34 cellular contexts compared by ENCODE assay signal in genomic region chr1:63064135-63064534, GRCh38.
"Had no signal": no experiment of that assay in that cellular context is flagged by ENCODE, and none has a peak within 500 bp of the region (broad histone marks: within the 10 kb centered on the region; RNA-seq: fewer than 3 reads in every experiment).

No MANE protein-coding gene starts in this region.

- H3K27ac Mint-ChIP-seq: activated B cell treated with CpG ODN at 0.5 μM for 24 hours; activated CD4-positive, alpha-beta memory T cell treated with anti-CD3 and anti-CD28 coated beads, Interleukin-2, amount 10 ng/mL, durations not matched to agents 7 days and 5 days; activated CD4-positive, alpha-beta T cell treated with anti-CD3 and anti-CD28 coated beads, Interleukin-2, amount 10 ng/mL, durations not matched to agents 24 days and 14 days; activated CD8-positive, alpha-beta memory T cell treated with anti-CD3 and anti-CD28 coated beads, Interleukin-2, amount 10 ng/mL, durations not matched to agents 7 days and 5 days; activated CD8-positive, alpha-beta T cell treated with anti-CD3 and anti-CD28 coated beads, Interleukin-2, amount 10 ng/mL, durations not matched to agents 7 days and 5 days; activated naive CD4-positive, alpha-beta T cell treated with anti-CD3 and anti-CD28 coated beads for 36 hours; activated naive CD8-positive, alpha-beta T cell; activated naive CD8-positive, alpha-beta T cell treated with anti-CD3 and anti-CD28 coated beads, Interleukin-2, amount 10 ng/mL, durations not matched to agents 7 days and 5 days; activated naive CD8-positive, alpha-beta T cell treated with anti-CD3 and anti-CD28 coated beads, Interleukin-2, amount 50 U/mL, for 24 hours; activated T-cell treated with anti-CD3 and anti-CD28 coated beads, Interleukin-2, amount 50 U/mL, for 24 hours; activated T-helper 2 cell treated with anti-CD3 and anti-CD28 coated beads, Interferon-gamma antibody, Interleukin-2, Interleukin-4, amounts not matched to agents 10 μg/mL and 5 μg/mL and 100 μg/mL, durations not matched to agents 14 hours and 24 hours and 36 hours; T-helper 1 cell treated with Interleukin-12 subunit alpha and Interleukin-12 subunit beta and Interleukin-4 antibody, amounts not matched to agents 30 μg/mL and 1 μg/mL, for 36 hours; T-helper 2 cell treated with Interferon-gamma antibody and Interleukin-4, amounts not matched to agents 5 μg/mL and 100 μg/mL, for 36 hours had no signal

- H3K4me1 Mint-ChIP-seq: activated B cell treated with CpG ODN at 0.5 μM for 24 hours; activated CD4-positive, alpha-beta memory T cell treated with anti-CD3 and anti-CD28 coated beads, Interleukin-2, amount 10 ng/mL, durations not matched to agents 7 days and 5 days; activated CD4-positive, alpha-beta T cell treated with anti-CD3 and anti-CD28 coated beads, Interleukin-2, amount 10 ng/mL, durations not matched to agents 24 days and 14 days; activated CD8-positive, alpha-beta memory T cell treated with anti-CD3 and anti-CD28 coated beads, Interleukin-2, amount 10 ng/mL, durations not matched to agents 7 days and 5 days; activated naive CD8-positive, alpha-beta T cell treated with anti-CD3 and anti-CD28 coated beads, Interleukin-2, amount 10 ng/mL, durations not matched to agents 7 days and 5 days; activated naive CD8-positive, alpha-beta T cell treated with anti-CD3 and anti-CD28 coated beads, Interleukin-2, amount 50 U/mL, for 24 hours had no signal

- ATAC-seq: activated CD8-positive, alpha-beta memory T cell treated with anti-CD3 and anti-CD28 coated beads, Interleukin-2, amount 10 ng/mL, durations not matched to agents 7 days and 5 days; activated CD8-positive, alpha-beta T cell treated with anti-CD3 and anti-CD28 coated beads, Interleukin-2, amount 10 ng/mL, durations not matched to agents 7 days and 5 days; activated naive CD8-positive, alpha-beta T cell treated with anti-CD3 and anti-CD28 coated beads, Interleukin-2, amount 50 U/mL, for 24 hours; body of pancreas had no signal

- H3K36me3 ChIP-seq: brain microvascular endothelial cell, breast epithelium had no signal

- FAIRE-seq: astrocyte, TTC549 had no signal

- H3K27ac ChIP-seq: body of pancreas, brain microvascular endothelial cell, breast epithelium, VCaP had no signal

- H3K27me3 ChIP-seq: body of pancreas, brain microvascular endothelial cell, breast epithelium had no signal

- H3K4me3 ChIP-seq: body of pancreas, breast epithelium had no signal

- H3K9me3 Mint-ChIP-seq: activated B cell treated with CpG ODN at 0.5 μM for 24 hours; activated CD4-positive, alpha-beta memory T cell treated with anti-CD3 and anti-CD28 coated beads, Interleukin-2, amount 10 ng/mL, durations not matched to agents 7 days and 5 days; activated CD4-positive, alpha-beta T cell treated with anti-CD3 and anti-CD28 coated beads, Interleukin-2, amount 10 ng/mL, durations not matched to agents 24 days and 14 days; activated naive CD4-positive, alpha-beta T cell treated with anti-CD3 and anti-CD28 coated beads for 36 hours; activated naive CD8-positive, alpha-beta T cell treated with anti-CD3 and anti-CD28 coated beads, Interleukin-2, amount 10 ng/mL, durations not matched to agents 7 days and 5 days; activated naive CD8-positive, alpha-beta T cell treated with anti-CD3 and anti-CD28 coated beads, Interleukin-2, amount 50 U/mL, for 24 hours; activated T-cell treated with anti-CD3 and anti-CD28 coated beads, Interleukin-2, amount 50 U/mL, for 24 hours; activated T-helper 2 cell treated with anti-CD3 and anti-CD28 coated beads, Interferon-gamma antibody, Interleukin-2, Interleukin-4, amounts not matched to agents 10 μg/mL and 5 μg/mL and 100 μg/mL, durations not matched to agents 14 hours and 24 hours and 36 hours; T-helper 1 cell treated with Interleukin-12 subunit alpha and Interleukin-12 subunit beta and Interleukin-4 antibody, amounts not matched to agents 30 μg/mL and 1 μg/mL, for 36 hours; T-helper 2 cell treated with Interferon-gamma antibody and Interleukin-4, amounts not matched to agents 5 μg/mL and 100 μg/mL, for 36 hours had no signal

- H3K36me3 Mint-ChIP-seq: activated CD8-positive, alpha-beta memory T cell treated with anti-CD3 and anti-CD28 coated beads, Interleukin-2, amount 10 ng/mL, durations not matched to agents 7 days and 5 days; activated naive CD8-positive, alpha-beta T cell; activated naive CD8-positive, alpha-beta T cell treated with anti-CD3 and anti-CD28 coated beads, Interleukin-2, amount 10 ng/mL, durations not matched to agents 7 days and 5 days had no signal

- H3K9me3 ChIP-seq: body of pancreas, breast epithelium had no signal

- DNase-seq: activated B cell treated with CpG ODN at 0.5 μM for 24 hours; activated CD4-positive, alpha-beta memory T cell treated with anti-CD3 and anti-CD28 coated beads, Interleukin-2, amount 10 ng/mL, durations not matched to agents 7 days and 5 days; activated CD4-positive, alpha-beta T cell treated with anti-CD3 and anti-CD28 coated beads for 4 hours; activated CD4-positive, alpha-beta T cell treated with anti-CD3 and anti-CD28 coated beads, Interleukin-2, amount 10 ng/mL, durations not matched to agents 24 days and 14 days; activated CD4-positive, alpha-beta T cell treated with anti-CD3 and anti-CD28 coated beads, Interleukin-2, amount 50 U/mL, for 48 hours; activated CD4-positive, CD25-positive, alpha-beta regulatory T cell treated with anti-CD3 and anti-CD28 coated beads, Interleukin-2, amount 50 U/mL, for 72 hours; activated CD8-positive, alpha-beta memory T cell treated with anti-CD3 and anti-CD28 coated beads for 24 hours; activated CD8-positive, alpha-beta memory T cell treated with anti-CD3 and anti-CD28 coated beads, Interleukin-2, amount 10 ng/mL, durations not matched to agents 7 days and 5 days; activated CD8-positive, alpha-beta memory T cell treated with anti-CD3 and anti-CD28 coated beads, Interleukin-2, amount 50 U/mL, for 48 hours; activated CD8-positive, alpha-beta T cell treated with anti-CD3 and anti-CD28 coated beads, Interleukin-2, amount 10 ng/mL, durations not matched to agents 7 days and 5 days; activated effector memory CD4-positive, alpha-beta T cell treated with anti-CD3 and anti-CD28 coated beads, Interleukin-2, amount 50 U/mL, for 16 hours; activated gamma-delta T cell treated with Interleukin-2 at 50 U/mL for 16 hours; activated naive CD4-positive, alpha-beta T cell; activated naive CD4-positive, alpha-beta T cell treated with anti-CD3 and anti-CD28 coated beads, Interleukin-2, amount 50 U/mL, for 16 hours; activated naive CD8-positive, alpha-beta T cell treated with anti-CD3 and anti-CD28 coated beads, Interleukin-2, amount 10 ng/mL, durations not matched to agents 7 days and 5 days; activated naive CD8-positive, alpha-beta T cell treated with anti-CD3 and anti-CD28 coated beads, Interleukin-2, amount 50 U/mL, for 24 hours; activated T-cell treated with anti-CD3 and anti-CD28 coated beads, Interleukin-2, amount 50 U/mL, for 24 hours; activated T-cell treated with anti-CD3 and anti-CD28 coated beads, Interleukin-2, amount 50 U/mL, for 48 hours; amygdala; aorta; body of pancreas; brain microvascular endothelial cell; central memory CD4-positive, alpha-beta T cell; T-helper 1 cell; T-helper 9 cell had no signal

- H3K27me3 Mint-ChIP-seq: activated CD4-positive, alpha-beta T cell treated with anti-CD3 and anti-CD28 coated beads, Interleukin-2, amount 10 ng/mL, durations not matched to agents 24 days and 14 days; activated CD8-positive, alpha-beta memory T cell treated with anti-CD3 and anti-CD28 coated beads, Interleukin-2, amount 10 ng/mL, durations not matched to agents 7 days and 5 days; activated naive CD8-positive, alpha-beta T cell treated with anti-CD3 and anti-CD28 coated beads, Interleukin-2, amount 50 U/mL, for 24 hours had no signal

- H3K4me1 ChIP-seq: body of pancreas, breast epithelium had no signal

- H3K4me3 Mint-ChIP-seq: activated B cell treated with CpG ODN at 0.5 μM for 24 hours; activated CD4-positive, alpha-beta memory T cell treated with anti-CD3 and anti-CD28 coated beads, Interleukin-2, amount 10 ng/mL, durations not matched to agents 7 days and 5 days; activated CD4-positive, alpha-beta T cell treated with anti-CD3 and anti-CD28 coated beads, Interleukin-2, amount 10 ng/mL, durations not matched to agents 24 days and 14 days; activated CD8-positive, alpha-beta memory T cell treated with anti-CD3 and anti-CD28 coated beads, Interleukin-2, amount 10 ng/mL, durations not matched to agents 7 days and 5 days; activated CD8-positive, alpha-beta T cell treated with anti-CD3 and anti-CD28 coated beads, Interleukin-2, amount 10 ng/mL, durations not matched to agents 7 days and 5 days; activated naive CD4-positive, alpha-beta T cell treated with anti-CD3 and anti-CD28 coated beads for 36 hours; activated naive CD8-positive, alpha-beta T cell; activated naive CD8-positive, alpha-beta T cell treated with anti-CD3 and anti-CD28 coated beads, Interleukin-2, amount 10 ng/mL, durations not matched to agents 7 days and 5 days; activated naive CD8-positive, alpha-beta T cell treated with anti-CD3 and anti-CD28 coated beads, Interleukin-2, amount 50 U/mL, for 24 hours; activated T-cell treated with anti-CD3 and anti-CD28 coated beads, Interleukin-2, amount 50 U/mL, for 24 hours; T-helper 1 cell treated with Interleukin-12 subunit alpha and Interleukin-12 subunit beta and Interleukin-4 antibody, amounts not matched to agents 30 μg/mL and 1 μg/mL, for 36 hours; T-helper 2 cell treated with Interferon-gamma antibody and Interleukin-4, amounts not matched to agents 5 μg/mL and 100 μg/mL, for 36 hours had no signal
